Comparison of ENCODE assay signal across 19 cellular contexts in the genomic region with DNA sequence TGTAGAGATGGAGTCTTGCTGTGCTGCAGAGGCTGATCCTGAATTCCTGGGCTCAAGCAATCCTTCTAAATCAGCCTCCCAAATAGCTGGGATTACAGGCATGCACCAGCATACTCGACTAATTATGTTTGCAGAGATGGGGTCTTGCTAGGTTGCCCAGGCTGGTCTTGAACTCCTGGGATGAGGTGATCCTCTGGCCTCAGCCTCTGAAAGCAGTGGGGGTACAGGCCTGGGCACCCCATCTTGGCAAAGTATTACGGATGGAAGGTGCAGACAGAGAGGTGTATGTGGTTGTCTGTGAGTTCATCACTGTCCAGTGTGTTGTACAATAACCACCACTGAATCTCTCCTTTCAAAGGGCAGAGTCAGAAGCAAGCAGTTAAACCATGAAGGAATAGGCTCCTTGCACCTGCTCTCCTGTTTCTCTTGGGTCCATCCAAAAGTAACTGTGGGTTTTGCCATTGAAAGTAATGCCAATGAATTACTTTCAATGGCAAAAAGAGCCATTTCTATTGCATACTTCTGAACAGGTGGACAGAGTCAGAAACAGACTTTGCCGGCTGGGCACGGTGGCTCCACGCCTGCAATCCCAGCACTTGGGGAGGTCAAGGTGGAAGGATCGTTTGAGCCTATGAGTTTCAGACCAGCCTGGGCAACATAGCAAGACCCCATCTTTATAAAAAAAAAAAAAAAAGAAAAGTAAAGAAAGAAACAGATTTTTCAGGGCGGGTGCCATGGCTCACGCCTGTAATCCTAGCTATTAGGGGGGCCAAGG. TPM values are rescaled to one million over a fixed set of nuclear protein-coding genes. Genes with fewer than 3 reads are reported as not detected.
A peak's percentile ranks its signal among the peaks of the same experiment; 100 is the strongest.
DNase-seq lines count a peak whose midpoint lies in the region; ATAC-seq and TF ChIP-seq lines count a peak whose summit lies in the region.
"Had no signal": no experiment of that assay in that cellular context is flagged by ENCODE, and none has a peak within 500 bp of the region (broad histone marks: within the 10 kb centered on the region; RNA-seq: fewer than 3 reads in every experiment).

No MANE protein-coding gene starts in this region.

- no peak for TF ChIP-seq CTCF in stomach (IDR thresholded peaks at IDR 0.05)

- intact Hi-C loops in activated CD4-positive, alpha-beta memory T cell treated with anti-CD3 and anti-CD28 coated beads for 36 hours (cut with micrococcal nuclease), result loop anchor here (5.0 kb wide), 1 partner anchor 262 kb away; no protein-coding TSS in a partner anchor
- intact Hi-C loops in stomach (cut with DNase I; ENCODE audit: low total_unique reads), result no loop called here

- no peak for ATAC-seq in left lobe of liver
- ATAC-seq: GM23338, Panc1, Right ventricle myocardium inferior had no signal

- no peak for TF ChIP-seq POLR2A in stomach (IDR thresholded peaks at IDR 0.05)

- no peak overlapping the region for H3K4me2 ChIP-seq in GM23248 (ENCODE audit: unreplicated experiment)
- H3K4me2 ChIP-seq: GM23338 had no signal

- no peak overlapping the region for H3K4me3 Mint-ChIP-seq in activated CD4-positive, alpha-beta memory T cell treated with anti-CD3 and anti-CD28 coated beads for 36 hours
- H3K4me3 Mint-ChIP-seq: GM23338 had no signal

- no peak overlapping the region for H3K9ac ChIP-seq in GM23248

- H3F3A ChIP-seq in GM23248 (ENCODE audit: insufficient read depth), result no peaks in the 10 kb centered on the region

- H3K27ac Mint-ChIP-seq in activated CD4-positive, alpha-beta memory T cell treated with anti-CD3 and anti-CD28 coated beads for 36 hours, result peak overlapping the region; percentile 33
- H3K27ac Mint-ChIP-seq: GM23338 had no signal

- no peaks in the 10 kb centered on the region for H3K9me3 ChIP-seq in stomach
- no peaks in the 10 kb centered on the region for H3K9me3 ChIP-seq in GM23248 (ENCODE audit: low read depth)
- H3K9me3 ChIP-seq: Caco-2, MG63 had no signal

- no peaks in the 10 kb centered on the region for H3K9me3 Mint-ChIP-seq in activated CD4-positive, alpha-beta memory T cell treated with anti-CD3 and anti-CD28 coated beads for 36 hours

- H3K27me3 ChIP-seq in stomach (no peaks in the 10 kb centered on the region), GM23248 (replicated peaks; ENCODE audit: insufficient read depth) (no peaks in the 10 kb centered on the region)
- H3K27me3 ChIP-seq: MG63 had no signal

- no peaks in the 10 kb centered on the region for H4K20me1 ChIP-seq in GM23248 (ENCODE audit: insufficient read depth)

- H3K79me2 ChIP-seq in GM23248 (ENCODE audit: insufficient read depth), result no peaks in the 10 kb centered on the region

- in situ Hi-C loops in GM23248 (cut with MboI), result no loop called here

- WGBS in stomach, 5 donors, result 88 to 92% (median 89%) methylated on average over 8 of the region's 8 CpGs
- 60 to 61% methylated on average over 8 of the region's 8 CpGs for WGBS in GM23248 (ENCODE audit: low coverage in 1 of 2, low lambda C conversion rate in 2 of 2, missing lambda C conversion rate in 2 of 2), 2 experiments

- no peak overlapping the region for H2AFZ ChIP-seq in GM23248
- H2AFZ ChIP-seq: GM23338 had no signal

- POLR2A ChIA-PET in activated CD4-positive, alpha-beta memory T cell treated with anti-CD3 and anti-CD28 coated beads for 36 hours (lab: Charles Lee), result no interaction called here

- DNase-seq in activated effector memory CD4-positive, alpha-beta T cell treated with anti-CD3 and anti-CD28 coated beads, Interleukin-2, amount 50 U/mL, for 16 hours, result peak; percentile 37
- DNase-seq in activated effector memory CD4-positive, alpha-beta T cell treated with Interleukin-2 at 50 U/mL for 16 hours, result no peak
- DNase-seq in activated CD4-positive, alpha-beta memory T cell treated with anti-CD3 and anti-CD28 coated beads for 36 hours, result no peak
- DNase-seq in left lobe of liver (ENCODE audit: low spot score) (peak; percentile 14), stomach (peak; percentile 15), T-helper 9 cell (no peak), GM23248 (no peak)
- DNase-seq in activated CD4-positive, CD25-positive, alpha-beta regulatory T cell treated with anti-CD3 and anti-CD28 coated beads, Interleukin-2, amount 50 U/mL, for 72 hours, result no peak
- DNase-seq: Caco-2, MG63, NCI-H1930, NCI-H2171, NCI-H774 had no signal

- peaks cover 30% of the 10 kb centered on the region for H3K4me1 Mint-ChIP-seq in activated CD4-positive, alpha-beta memory T cell treated with anti-CD3 and anti-CD28 coated beads for 36 hours (ENCODE audit: low read depth)
- H3K4me1 Mint-ChIP-seq: GM23338 had no signal

- CTCF ChIA-PET in activated CD4-positive, alpha-beta memory T cell treated with anti-CD3 and anti-CD28 coated beads for 36 hours (lab: Charles Lee), result no interaction called here

- H3K27me3 Mint-ChIP-seq in activated CD4-positive, alpha-beta memory T cell treated with anti-CD3 and anti-CD28 coated beads for 36 hours, result no peaks in the 10 kb centered on the region

- no peaks in the 10 kb centered on the region for H3K9me2 ChIP-seq in GM23248 (ENCODE audit: insufficient read depth)

- TF ChIP-seq EP300 in stomach (IDR thresholded peaks at IDR 0.05), result no peak

- no peak overlapping the region for H3K27ac ChIP-seq in stomach
- H3K27ac ChIP-seq in GM23248, result no peak overlapping the region
- H3K27ac ChIP-seq: HL-60 had no signal

- H3K36me3 Mint-ChIP-seq in activated CD4-positive, alpha-beta memory T cell treated with anti-CD3 and anti-CD28 coated beads for 36 hours, result no peaks in the 10 kb centered on the region

- no peaks in the 10 kb centered on the region for H3K4me1 ChIP-seq in stomach
- H3K4me1 ChIP-seq in GM23248 (ENCODE audit: insufficient read depth), result no peaks in the 10 kb centered on the region
- H3K4me1 ChIP-seq: Caco-2 had no signal

- H3K36me3 ChIP-seq in stomach (no peaks in the 10 kb centered on the region), GM23248 (ENCODE audit: low read depth) (no peaks in the 10 kb centered on the region)
- H3K36me3 ChIP-seq: MG63 had no signal

- H3K4me3 ChIP-seq in stomach (no peak overlapping the region), GM23248 (no peak overlapping the region)
- H3K4me3 ChIP-seq: GM23338, MG63 had no signal

RNA-seq across cellular contexts. Expression of a gene that starts 7.0 kb away (rescaled TPM):
- total RNA-seq in activated CD4-positive, alpha-beta memory T cell treated with anti-CD3 and anti-CD28 coated beads for 36 hours, result 10 to 100 TPM; 59.4 to 62.9 TPM
- total RNA-seq in left lobe of liver, result 35.6 TPM
- total RNA-seq in stomach, result 100 to 1,000 TPM in 3 of 5 donors, 10 to 100 TPM in 2; 32.3 to 141 (median 109) TPM
- 10 to 100 TPM; 13.3 to 32.6 (median 15.8) TPM for polyA plus RNA-seq in stomach
- total RNA-seq in GM23248 (2014; rRNA removed; shearing (Covaris generic)), result 21.8 and 23.3 TPM in 2 replicates
- 11.2 and 11.6 TPM in 2 replicates for polyA plus RNA-seq in GM23248 (2016; fragmentation: Nextera tagmentation; extraction: Ambion mirVana)

RNA-seq across cellular contexts. Expression of a gene that starts 30.4 kb away (rescaled TPM):
- 1 to 10 TPM in 1 of 2 experiments, under 1 TPM in 1; 0.52 to 1.1 TPM for total RNA-seq in activated CD4-positive, alpha-beta memory T cell treated with anti-CD3 and anti-CD28 coated beads for 36 hours
- total RNA-seq in left lobe of liver (not detected), stomach (not detected)
- polyA plus RNA-seq in stomach (under 1 TPM in 1 of 3 donors, not detected in 2; 0.43 TPM), GM23248 (2016; fragmentation: Nextera tagmentation; extraction: Ambion mirVana) (not detected in 2 replicates)
- not detected in 2 replicates for total RNA-seq in GM23248 (2014; rRNA removed; shearing (Covaris generic))
- total RNA-seq: A673, Caco-2, NCI-H460, Right ventricle myocardium inferior had no signal

RNA-seq across cellular contexts. Expression of a gene that starts 47.4 kb away (rescaled TPM):
- total RNA-seq in activated CD4-positive, alpha-beta memory T cell treated with anti-CD3 and anti-CD28 coated beads for 36 hours, result 10 to 100 TPM; 30.2 to 32.7 TPM
- total RNA-seq in left lobe of liver, result 0.48 TPM
- total RNA-seq in stomach, result 1 to 10 TPM in 3 of 5 donors, not detected in 2; 1.8 to 3.3 (median 1.9) TPM
- polyA plus RNA-seq in stomach, result under 1 TPM; 0.31 to 0.76 (median 0.70) TPM
- not detected in 2 replicates for total RNA-seq in GM23248 (2014; rRNA removed; shearing (Covaris generic))
- 0.04 TPM in 1 of 2 replicates, not detected in the other for polyA plus RNA-seq in GM23248 (2016; fragmentation: Nextera tagmentation; extraction: Ambion mirVana)
- total RNA-seq: A673, Caco-2, GM23338, NCI-H460 had no signal

Comparison
In these comparisons a context has a peak if more than half of its experiments do, and no peak if none do; other contexts are left out.
1. DNase-seq: peak in activated effector memory CD4-positive, alpha-beta T cell treated with anti-CD3 and anti-CD28 coated beads, Interleukin-2, amount 50 U/mL, for 16 hours (single experiment), left lobe of liver (single experiment) and stomach (single experiment); none in activated effector memory CD4-positive, alpha-beta T cell treated with Interleukin-2 at 50 U/mL for 16 hours (single experiment), activated CD4-positive, alpha-beta memory T cell treated with anti-CD3 and anti-CD28 coated beads for 36 hours (single experiment), T-helper 9 cell (single experiment), activated CD4-positive, CD25-positive, alpha-beta regulatory T cell treated with anti-CD3 and anti-CD28 coated beads, Interleukin-2, amount 50 U/mL, for 72 hours (single experiment) and GM23248 (single experiment).
2. RNA of a gene that starts 47.4 kb away (total RNA-seq): 30.2 to 32.7 TPM in activated CD4-positive, alpha-beta memory T cell treated with anti-CD3 and anti-CD28 coated beads for 36 hours; 1.8 to 3.3 TPM in stomach, 0.48 TPM in left lobe of liver (single experiment) and not detected in GM23248; every median in the first group is over 4 times any median in the second.